ENCODE assay signal across 14 cellular contexts in genomic region chr2:240596491-240596931, GRCh38. TPM values are rescaled to one million over a fixed set of nuclear protein-coding genes. Genes with fewer than 3 reads are reported as not detected.
DNase-seq lines count a peak whose midpoint lies in the region; ATAC-seq, FAIRE-seq and TF ChIP-seq lines count a peak whose summit lies in the region.
"Had no signal": no experiment of that assay in that cellular context is flagged by ENCODE, and none has a peak within 500 bp of the region (broad histone marks: within the 10 kb centered on the region; RNA-seq: fewer than 3 reads in every experiment).

No MANE protein-coding gene starts in this region.

- no peak for FAIRE-seq in pancreas (lab: Jason Lieb, UNC)
- FAIRE-seq: RCC 7860 had no signal

- no peak overlapping the region for H3K4me3 Mint-ChIP-seq in activated CD4-positive, alpha-beta T cell treated with anti-CD3 and anti-CD28 coated beads, Interleukin-2, amount 10 ng/mL, durations not matched to agents 7 days and 5 days
- H3K4me3 Mint-ChIP-seq: activated CD8-positive, alpha-beta T cell treated with anti-CD3 and anti-CD28 coated beads, Interleukin-2, amount 10 ng/mL, durations not matched to agents 7 days and 5 days; neural progenitor cell; T-helper 2 cell treated with Interferon-gamma antibody and Interleukin-4, amounts not matched to agents 5 μg/mL and 100 μg/mL, for 36 hours had no signal

- no peaks in the 10 kb centered on the region for H3K4me1 Mint-ChIP-seq in activated CD4-positive, alpha-beta T cell treated with anti-CD3 and anti-CD28 coated beads, Interleukin-2, amount 10 ng/mL, durations not matched to agents 7 days and 5 days
- H3K4me1 Mint-ChIP-seq: neural progenitor cell had no signal

- peaks cover 3% of the 10 kb centered on the region for H3K36me3 Mint-ChIP-seq in activated CD4-positive, alpha-beta T cell treated with anti-CD3 and anti-CD28 coated beads, Interleukin-2, amount 10 ng/mL, durations not matched to agents 7 days and 5 days (ENCODE audit: low read depth)
- H3K36me3 Mint-ChIP-seq: activated naive CD4-positive, alpha-beta T cell treated with anti-CD3 and anti-CD28 coated beads, Interleukin-2, amount 50 U/mL, for 72 hours had no signal

- H3K27me3 Mint-ChIP-seq in activated CD4-positive, alpha-beta T cell treated with anti-CD3 and anti-CD28 coated beads, Interleukin-2, amount 10 ng/mL, durations not matched to agents 7 days and 5 days: no peaks in the 10 kb centered on the region

- intact Hi-C loops in left cardiac atrium (cut with DNase I) (no loop called here), pancreas (cut with DNase I) (no loop called here), vagina (cut with DNase I) (no loop called here)

- POLR2A ChIA-PET in activated CD4-positive, alpha-beta T cell treated with anti-CD3 and anti-CD28 coated beads, Interleukin-2, amount 10 ng/mL, durations not matched to agents 7 days and 5 days (lab: Charles Lee): no interaction called here

- DNase-seq in RWPE2 (ENCODE audit: low spot score) (peak; percentile 64), left cardiac atrium (peak; percentile 64), pancreas (peak in 4 of 6 donors; percentile 13 to 80 (median 34)), vagina (ENCODE audit: extremely low spot score in 2 of 2) (no peak)
- DNase-seq in activated CD4-positive, alpha-beta T cell treated with anti-CD3 and anti-CD28 coated beads, Interleukin-2, amount 10 ng/mL, durations not matched to agents 7 days and 5 days: no peak
- DNase-seq: activated CD8-positive, alpha-beta T cell treated with anti-CD3 and anti-CD28 coated beads, Interleukin-2, amount 10 ng/mL, durations not matched to agents 7 days and 5 days; foreskin fibroblast had no signal

- no peaks in the 10 kb centered on the region for H3K9me3 Mint-ChIP-seq in activated CD4-positive, alpha-beta T cell treated with anti-CD3 and anti-CD28 coated beads, Interleukin-2, amount 10 ng/mL, durations not matched to agents 7 days and 5 days
- H3K9me3 Mint-ChIP-seq: activated naive CD4-positive, alpha-beta T cell treated with anti-CD3 and anti-CD28 coated beads, Interleukin-2, amount 50 U/mL, for 72 hours; neural progenitor cell; T-helper 2 cell treated with Interferon-gamma antibody and Interleukin-4, amounts not matched to agents 5 μg/mL and 100 μg/mL, for 36 hours had no signal

- H3K4me1 ChIP-seq in BLaER1 (peaks cover 27% of the 10 kb centered on the region), RWPE2 (ENCODE audit: insufficient read depth, poor library complexity, severe bottlenecking) (no peaks in the 10 kb centered on the region), pancreas (no peaks in the 10 kb centered on the region), vagina (no peaks in the 10 kb centered on the region)
- H3K4me1 ChIP-seq: neural progenitor cell had no signal

- peak overlapping the region; percentile 60 for H3K27ac ChIP-seq in BLaER1
- H3K27ac ChIP-seq in RWPE2 (ENCODE audit: poor library complexity, severe bottlenecking): no peak overlapping the region
- no peak overlapping the region for H3K27ac ChIP-seq in pancreas
- no peak overlapping the region for H3K27ac ChIP-seq in vagina
- H3K27ac ChIP-seq: neural progenitor cell had no signal

- WGBS in pancreas, 2 donors: 83 to 86% methylated on average over 23 of the region's 23 CpGs

- H3K9me3 ChIP-seq in BLaER1 (no peaks in the 10 kb centered on the region), RWPE2 (ENCODE audit: severe bottlenecking) (no peaks in the 10 kb centered on the region), pancreas (no peaks in the 10 kb centered on the region), vagina (no peaks in the 10 kb centered on the region)

- TF ChIP-seq CTCF in RWPE2 (IDR thresholded peaks at IDR 0.05; ENCODE audit: poor library complexity, severe bottlenecking) (no peak), pancreas (IDR thresholded peaks at IDR 0.05) (no peak), vagina (IDR thresholded peaks at IDR 0.05) (no peak)

- H3K27me3 ChIP-seq in BLaER1 (no peaks in the 10 kb centered on the region), RWPE2 (ENCODE audit: insufficient read depth, poor library complexity, severe bottlenecking) (no peaks in the 10 kb centered on the region), pancreas (no peaks in the 10 kb centered on the region), vagina (no peaks in the 10 kb centered on the region)
- H3K27me3 ChIP-seq: neural progenitor cell had no signal

- H3K36me3 ChIP-seq in BLaER1: peaks cover 100% of the 10 kb centered on the region
- peaks cover 16% of the 10 kb centered on the region for H3K36me3 ChIP-seq in RWPE2 (ENCODE audit: low read depth)
- peaks cover 0 to 13% (median 0%) of the 10 kb centered on the region in 3 donors for H3K36me3 ChIP-seq in pancreas
- peaks cover 0 to 3% of the 10 kb centered on the region in 2 donors for H3K36me3 ChIP-seq in vagina
- H3K36me3 ChIP-seq: neural progenitor cell had no signal

- no peak for ATAC-seq in RWPE2 (ENCODE audit: low read depth)
- peak; percentile 46 to 74 for ATAC-seq in left cardiac atrium
- ATAC-seq in pancreas: peak in 1 of 4 donors; percentile 61
- no peak for ATAC-seq in HG03045 (IDR thresholded peaks at IDR 0.05; ENCODE audit: unreplicated experiment)
- no peak for ATAC-seq in GM18517 (IDR thresholded peaks at IDR 0.05; ENCODE audit: unreplicated experiment)

- H3K4me3 ChIP-seq in BLaER1 (no peak overlapping the region), RWPE2 (ENCODE audit: severe bottlenecking) (no peak overlapping the region), pancreas (no peak overlapping the region), vagina (no peak overlapping the region)
- H3K4me3 ChIP-seq: neural progenitor cell had no signal

- H3K27ac Mint-ChIP-seq in activated CD4-positive, alpha-beta T cell treated with anti-CD3 and anti-CD28 coated beads, Interleukin-2, amount 10 ng/mL, durations not matched to agents 7 days and 5 days: no peak overlapping the region
- H3K27ac Mint-ChIP-seq: activated naive CD4-positive, alpha-beta T cell treated with anti-CD3 and anti-CD28 coated beads, Interleukin-2, amount 50 U/mL, for 72 hours; neural progenitor cell had no signal

- TF ChIP-seq POLR2A in vagina (IDR thresholded peaks at IDR 0.05): no peak

- peak overlapping the region; percentile 41; the same call in 1 of the 2 replicates for H3K9ac ChIP-seq in BLaER1
- H3K9ac ChIP-seq: neural progenitor cell had no signal

- peak overlapping the region; percentile 63 for H3K4me2 ChIP-seq in BLaER1
- H3K4me2 ChIP-seq: neural progenitor cell had no signal

- CTCF ChIA-PET in activated CD4-positive, alpha-beta T cell treated with anti-CD3 and anti-CD28 coated beads, Interleukin-2, amount 10 ng/mL, durations not matched to agents 7 days and 5 days (lab: Charles Lee): interaction anchor here (0.5 to 2.1 kb wide), 5 partner anchors 8 to 1565 kb away, joined by 3 to 7 read pairs (median 4); partner anchors contain the start of gene CAPN10

- H4K20me1 ChIP-seq in BLaER1: peaks cover 82% of the 10 kb centered on the region

RNA-seq across cellular contexts. Expression of gene CAPN10, which starts 10.0 kb away (rescaled TPM):
- total RNA-seq in left cardiac atrium: 10 to 100 TPM; 17.9 to 26.6 TPM
- 10 to 100 TPM in 3 of 6 donors, 1 to 10 TPM in 3; 8.6 to 19.0 (median 10.9) TPM for total RNA-seq in pancreas
- polyA plus RNA-seq in pancreas: 10 to 100 TPM; 47.0 to 49.3 TPM
- 10 to 100 TPM; 40.5 to 58.6 TPM for total RNA-seq in activated CD4-positive, alpha-beta T cell treated with anti-CD3 and anti-CD28 coated beads, Interleukin-2, amount 10 ng/mL, durations not matched to agents 7 days and 5 days
- total RNA-seq in vagina: 14.2 TPM

RNA-seq across cellular contexts. Expression of gene RNPEPL1, which starts 28.2 kb away (rescaled TPM):
- total RNA-seq in left cardiac atrium: 10 to 100 TPM; 47.3 to 67.6 TPM
- total RNA-seq in pancreas: 10 to 100 TPM; 37.1 to 48.5 (median 39.6) TPM
- 100 to 1,000 TPM in 1 of 2 donors, 10 to 100 TPM in 1; 80.3 to 195 TPM for polyA plus RNA-seq in pancreas
- total RNA-seq in activated CD4-positive, alpha-beta T cell treated with anti-CD3 and anti-CD28 coated beads, Interleukin-2, amount 10 ng/mL, durations not matched to agents 7 days and 5 days: 100 to 1,000 TPM; 118 to 122 TPM
- total RNA-seq in vagina: 65.1 TPM

RNA-seq across cellular contexts. Expression of gene GPR35, which starts 28.8 kb away (rescaled TPM):
- total RNA-seq in left cardiac atrium: 1 to 10 TPM; 1.1 to 1.3 TPM
- 1 to 10 TPM in 2 of 6 donors, under 1 TPM in 4; 0.35 to 1.4 (median 0.84) TPM for total RNA-seq in pancreas
- polyA plus RNA-seq in pancreas: 1 to 10 TPM; 4.1 to 4.6 TPM
- 1 to 10 TPM; 4.1 to 5.1 TPM for total RNA-seq in activated CD4-positive, alpha-beta T cell treated with anti-CD3 and anti-CD28 coated beads, Interleukin-2, amount 10 ng/mL, durations not matched to agents 7 days and 5 days
- total RNA-seq in vagina: 3.9 TPM

RNA-seq across cellular contexts. Expression of gene DUSP28, which starts 36.4 kb away (rescaled TPM):
- total RNA-seq in left cardiac atrium: 1 to 10 TPM; 8.1 to 8.2 TPM
- total RNA-seq in pancreas: 1 to 10 TPM; 1.6 to 3.5 (median 2.4) TPM
- polyA plus RNA-seq in pancreas: 1 to 10 TPM; 2.6 to 5.0 TPM
- total RNA-seq in activated CD4-positive, alpha-beta T cell treated with anti-CD3 and anti-CD28 coated beads, Interleukin-2, amount 10 ng/mL, durations not matched to agents 7 days and 5 days: 10 to 100 TPM in 1 of 2 experiments, 1 to 10 TPM in 1; 9.6 to 11.6 TPM
- total RNA-seq in vagina: 5.9 TPM

RNA-seq across cellular contexts. Expression of gene ANKMY1, which starts 38.7 kb away (rescaled TPM):
- total RNA-seq in left cardiac atrium (1 to 10 TPM; 4.9 to 8.1 TPM), pancreas (10 to 100 TPM in 4 of 6 donors, 1 to 10 TPM in 2; 6.9 to 11.8 (median 10.3) TPM), vagina (20.6 TPM)
- 10 to 100 TPM; 11.3 to 20.1 TPM for polyA plus RNA-seq in pancreas
- total RNA-seq in activated CD4-positive, alpha-beta T cell treated with anti-CD3 and anti-CD28 coated beads, Interleukin-2, amount 10 ng/mL, durations not matched to agents 7 days and 5 days: 10 to 100 TPM; 38.5 to 39.5 TPM

Comparison
In these comparisons a context has a peak if more than half of its experiments do, and no peak if none do; other contexts are left out.
1. ATAC-seq: peak in left cardiac atrium (2 of 2); none in RWPE2 (single experiment), HG03045 (single experiment) and GM18517 (single experiment).
2. DNase-seq: peak in RWPE2 (single experiment), left cardiac atrium (single experiment) and pancreas (4 of 6); none in activated CD4-positive, alpha-beta T cell treated with anti-CD3 and anti-CD28 coated beads, Interleukin-2, amount 10 ng/mL, durations not matched to agents 7 days and 5 days (single experiment) and vagina (0 of 2).